ENCODE assay signal across 14 cellular contexts in the genomic region with DNA sequence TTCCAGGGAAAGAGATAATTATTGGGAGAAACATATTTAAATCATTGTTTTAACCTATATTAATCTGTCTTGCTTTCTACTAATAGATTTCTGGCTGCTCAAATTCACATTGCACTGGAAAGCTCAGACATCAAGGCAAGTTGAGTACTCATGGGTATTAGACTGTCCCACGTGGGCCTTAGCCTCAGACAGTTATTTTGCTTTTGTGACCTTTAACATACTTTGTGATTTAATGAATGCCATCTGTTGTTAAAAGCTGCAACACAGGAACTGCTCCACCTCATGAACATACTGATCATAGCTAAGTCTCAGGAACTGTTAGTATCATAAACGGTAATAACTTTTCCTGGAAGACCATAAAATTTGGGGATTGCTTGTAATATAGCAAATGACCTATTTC. TPM values are rescaled to one million over a fixed set of nuclear protein-coding genes. Genes with fewer than 3 reads are reported as not detected.
A peak's percentile ranks its signal among the peaks of the same experiment; 100 is the strongest.
DNase-seq lines count a peak whose midpoint lies in the region; ATAC-seq lines count a peak whose summit lies in the region.
"Had no signal": no experiment of that assay in that cellular context is flagged by ENCODE, and none has a peak within 500 bp of the region (broad histone marks: within the 10 kb centered on the region; RNA-seq: fewer than 3 reads in every experiment).

No MANE protein-coding gene starts in this region.

- POLR2A ChIA-PET in naive thymus-derived CD8-positive, alpha-beta T cell (lab: Charles Lee) = no interaction called here

- H3K4me3 Mint-ChIP-seq in naive thymus-derived CD8-positive, alpha-beta T cell = no peak overlapping the region

- H3K9me3 Mint-ChIP-seq in naive thymus-derived CD8-positive, alpha-beta T cell = no peaks in the 10 kb centered on the region

- ATAC-seq in naive thymus-derived CD8-positive, alpha-beta T cell = no peak
- no peak for ATAC-seq in GM18868 (IDR thresholded peaks at IDR 0.05; ENCODE audit: unreplicated experiment)
- ATAC-seq: left lobe of liver, Panc1 had no signal

- DNase-seq in ELR (ENCODE audit: low read depth) (peak; percentile 29), SK-MEL-5 (ENCODE audit: low read depth, low spot score) (peak; percentile 67), fibroblast of the conjunctiva (ENCODE audit: low read depth) (peak; percentile 74), renal cortical epithelial cell (ENCODE audit: low read depth) (peak; percentile 17), NCI-H748 (lab: John Stamatoyannopoulos, UW; ENCODE audit: unreplicated experiment) (no peak)
- DNase-seq in stimulated activated CD4-positive, alpha-beta T cell treated with anti-CD3 and anti-CD28 coated beads, Interleukin-12 subunit alpha, Interleukin-12 subunit beta, amount 100 ng/mL, for 4 hours = no peak
- no peak for DNase-seq in naive thymus-derived CD8-positive, alpha-beta T cell
- DNase-seq: activated gamma-delta T cell; DMS153; NCI-H1417 treated with DMSO at 0.1 percent for 48 hours; stimulated activated naive CD4-positive, alpha-beta T cell had no signal

- H3K4me1 Mint-ChIP-seq in naive thymus-derived CD8-positive, alpha-beta T cell = peaks cover 10 to 34% (median 17%) of the 10 kb centered on the region in 4 donors

- H3K27me3 Mint-ChIP-seq in naive thymus-derived CD8-positive, alpha-beta T cell = no peaks in the 10 kb centered on the region

- peaks cover 5 to 49% (median 11%) of the 10 kb centered on the region in 3 donors for H3K36me3 Mint-ChIP-seq in naive thymus-derived CD8-positive, alpha-beta T cell

- in situ Hi-C loops in SK-MEL-5 (cut with HindIII; ENCODE audit: low pct_unique_long_range_greater_than_20kb, low sequenced_read_pairs) = no loop called here

- peak overlapping the region in 5 of 10 donors; percentile 13 to 60 (median 53) for H3K27ac Mint-ChIP-seq in naive thymus-derived CD8-positive, alpha-beta T cell

RNA-seq across cellular contexts. Expression of a gene that starts 2.7 kb away (rescaled TPM):
- total RNA-seq in SK-MEL-5 (2014; rRNA removed; shearing (Covaris generic)) = not detected in 2 replicates
- polyA plus RNA-seq in SK-MEL-5 (2015; cell fraction: cytosol; rRNA removed) = 0.04 TPM in 1 of 2 replicates, not detected in the other
- 0.08 TPM in 1 of 2 replicates, not detected in the other for polyA plus RNA-seq in SK-MEL-5 (2015; cell fraction: nucleus; rRNA removed)
- total RNA-seq in renal cortical epithelial cell = not detected in 2 replicates
- total RNA-seq in naive thymus-derived CD8-positive, alpha-beta T cell = under 1 TPM; 0.22 to 0.36 TPM
- polyA plus RNA-seq in naive thymus-derived CD8-positive, alpha-beta T cell = not detected
- total RNA-seq: left lobe of liver had no signal

RNA-seq across cellular contexts. Expression of a gene that starts 36.5 kb away (rescaled TPM):
- 18.1 and 20.5 TPM in 2 replicates for total RNA-seq in SK-MEL-5 (2014; rRNA removed; shearing (Covaris generic))
- 38.9 and 42.8 TPM in 2 replicates for polyA plus RNA-seq in SK-MEL-5 (2015; cell fraction: cytosol; rRNA removed)
- polyA plus RNA-seq in SK-MEL-5 (2015; cell fraction: nucleus; rRNA removed) = 15.3 and 19.2 TPM in 2 replicates
- total RNA-seq in renal cortical epithelial cell = 14.4 and 14.8 TPM in 2 replicates
- 10 to 100 TPM; 26.3 to 29.6 TPM for total RNA-seq in naive thymus-derived CD8-positive, alpha-beta T cell
- 10 to 100 TPM; 19.2 to 24.3 (median 20.4) TPM for polyA plus RNA-seq in naive thymus-derived CD8-positive, alpha-beta T cell

Comparison
In these comparisons a context has a peak if more than half of its experiments do, and no peak if none do; other contexts are left out.
1. DNase-seq: peak in ELR (single experiment), SK-MEL-5 (single experiment), fibroblast of the conjunctiva (single experiment) and renal cortical epithelial cell (single experiment); none in stimulated activated CD4-positive, alpha-beta T cell treated with anti-CD3 and anti-CD28 coated beads, Interleukin-12 subunit alpha, Interleukin-12 subunit beta, amount 100 ng/mL, for 4 hours (single experiment), NCI-H748 (single experiment) and naive thymus-derived CD8-positive, alpha-beta T cell (0 of 10).